ENCODE assay signal across 17 cellular contexts in genomic region chr16:49600541-49600940, GRCh38.
DNase-seq lines count a peak whose midpoint lies in the region; TF ChIP-seq lines count a peak whose summit lies in the region.
"Had no signal": no experiment of that assay in that cellular context is flagged by ENCODE, and none has a peak within 500 bp of the region (broad histone marks: within the 10 kb centered on the region; RNA-seq: fewer than 3 reads in every experiment).

No MANE protein-coding gene starts in this region.

- H3K4me2 ChIP-seq in SK-N-SH: no peak overlapping the region

- no peaks in the 10 kb centered on the region for H3K79me2 ChIP-seq in SK-N-SH (ENCODE audit: insufficient read depth)

- no peaks in the 10 kb centered on the region for H3K27me3 ChIP-seq in SK-N-SH (ENCODE audit: insufficient read depth)
- H3K27me3 ChIP-seq in stomach: no peaks in the 10 kb centered on the region
- H3K27me3 ChIP-seq: BLaER1 treated with 17β-estradiol and CSF1 and Interleukin-3, amounts not matched to agents 10 nM and 100 nM had no signal

- POLR2A ChIA-PET in SK-N-SH (lab: Yijun Ruan, JAX): interaction anchor here (0.5 kb wide), 1 partner anchor 56 kb away, joined by 4 read pairs; no protein-coding TSS in a partner anchor

- TF ChIP-seq RAD21 in SK-N-SH (IDR thresholded peaks at IDR 0.05; ENCODE audit: low read length): peak; percentile 26

- H4K20me1 ChIP-seq in SK-N-SH (ENCODE audit: insufficient read depth): no peaks in the 10 kb centered on the region

- WGBS in SK-N-SH (ENCODE audit: low lambda C conversion rate): 60% methylated on average over 23 of the region's 23 CpGs
- WGBS in stomach, 5 donors: 89 to 93% (median 91%) methylated on average over 23 of the region's 23 CpGs

- peaks cover 2% of the 10 kb centered on the region for H3K4me1 Mint-ChIP-seq in activated CD4-positive, alpha-beta T cell treated with anti-CD3 and anti-CD28 coated beads, Interleukin-2, amount 10 ng/mL, durations not matched to agents 24 days and 14 days
- H3K4me1 Mint-ChIP-seq: CD8-positive, alpha-beta memory T cell had no signal

- H3K4me1 ChIP-seq in SK-N-SH (ENCODE audit: control insufficient read depth in 1 of 2, insufficient read depth in 2 of 2, low read depth in 1 of 2, low read length in 1 of 2) (peaks cover 11 to 77% of the 10 kb centered on the region in 2 experiments; a peak in 3 of 4 replicates), stomach (peaks cover 0 to 11% (median 8%) of the 10 kb centered on the region in 4 donors)

- no peak overlapping the region for H3K4me3 ChIP-seq in SK-N-SH (ENCODE audit: low read depth in 2 of 2, low read length in 1 of 2)
- no peak overlapping the region for H3K4me3 ChIP-seq in coronary artery
- H3K4me3 ChIP-seq in stomach: no peak overlapping the region
- H3K4me3 ChIP-seq: BLaER1 treated with 17β-estradiol and CSF1 and Interleukin-3, amounts not matched to agents 10 nM and 100 nM had no signal

- no peak overlapping the region for H3K4me3 Mint-ChIP-seq in activated CD4-positive, alpha-beta T cell treated with anti-CD3 and anti-CD28 coated beads, Interleukin-2, amount 10 ng/mL, durations not matched to agents 24 days and 14 days

- DNase-seq in SK-N-SH (peak; percentile 88), coronary artery (ENCODE audit: low spot score) (peak; percentile 36), mesenteric fat pad (ENCODE audit: low spot score) (peak; percentile 62), stomach (peak; percentile 10), DMS53 (lab: John Stamatoyannopoulos, UW) (no peak), GM10266 (ENCODE audit: extremely low spot score) (no peak)
- no peak for DNase-seq in activated CD4-positive, alpha-beta T cell treated with anti-CD3 and anti-CD28 coated beads, Interleukin-2, amount 10 ng/mL, durations not matched to agents 24 days and 14 days
- DNase-seq: CD8-positive, alpha-beta memory T cell; DMS79 treated with DMSO at 0.1 percent for 48 hours; H7; KG1; NCI-H1105 treated with DMSO at 0.1 percent for 48 hours; NCI-H1694; NCI-H2081 treated with DMSO at 0.1 percent for 48 hours; NCI-H774; Right ventricle myocardium superior had no signal

- H3K9ac ChIP-seq in SK-N-SH: no peak overlapping the region
- H3K9ac ChIP-seq: BLaER1 treated with 17β-estradiol and CSF1 and Interleukin-3, amounts not matched to agents 10 nM and 100 nM had no signal

- no peaks in the 10 kb centered on the region for H3K9me3 ChIP-seq in SK-N-SH
- no peaks in the 10 kb centered on the region for H3K9me3 ChIP-seq in stomach
- H3K9me3 ChIP-seq: BLaER1 treated with 17β-estradiol and CSF1 and Interleukin-3, amounts not matched to agents 10 nM and 100 nM had no signal

- H3K27ac ChIP-seq in SK-N-SH (ENCODE audit: low read depth in 2 of 2, low read length in 1 of 2): peak overlapping the region in 1 of 2 experiments; percentile 98; a peak in 2 of 4 replicates
- no peak overlapping the region for H3K27ac ChIP-seq in coronary artery
- no peak overlapping the region for H3K27ac ChIP-seq in stomach
- H3K27ac ChIP-seq: BLaER1 treated with 17β-estradiol and CSF1 and Interleukin-3, amounts not matched to agents 10 nM and 100 nM had no signal

- H3K36me3 Mint-ChIP-seq in activated CD4-positive, alpha-beta T cell treated with anti-CD3 and anti-CD28 coated beads, Interleukin-2, amount 10 ng/mL, durations not matched to agents 24 days and 14 days (ENCODE audit: low read depth): no peaks in the 10 kb centered on the region
- H3K36me3 Mint-ChIP-seq: CD8-positive, alpha-beta memory T cell had no signal

- no peak for TF ChIP-seq POLR2A in stomach (IDR thresholded peaks at IDR 0.05)

- peaks cover 4% of the 10 kb centered on the region for H3K27me3 Mint-ChIP-seq in activated CD4-positive, alpha-beta T cell treated with anti-CD3 and anti-CD28 coated beads, Interleukin-2, amount 10 ng/mL, durations not matched to agents 24 days and 14 days

- H3K9me3 Mint-ChIP-seq in activated CD4-positive, alpha-beta T cell treated with anti-CD3 and anti-CD28 coated beads, Interleukin-2, amount 10 ng/mL, durations not matched to agents 24 days and 14 days: no peaks in the 10 kb centered on the region
- H3K9me3 Mint-ChIP-seq: CD8-positive, alpha-beta memory T cell had no signal

- intact Hi-C loops in stomach (cut with DNase I; ENCODE audit: low total_unique reads): no loop called here
- intact Hi-C loops in activated CD4-positive, alpha-beta T cell treated with anti-CD3 and anti-CD28 coated beads, Interleukin-2, amount 10 ng/mL, durations not matched to agents 24 days and 14 days (cut with micrococcal nuclease): no loop called here

- TF ChIP-seq CTCF in SK-N-SH (IDR thresholded peaks at IDR 0.05): no peak
- TF ChIP-seq CTCF in coronary artery (IDR thresholded peaks at IDR 0.05): no peak
- TF ChIP-seq CTCF in stomach (IDR thresholded peaks at IDR 0.05): no peak
- no peak for TF ChIP-seq CTCF in GM10266 (IDR thresholded peaks at IDR 0.05; ENCODE audit: control insufficient read depth, insufficient read depth, low read depth, missing control alignments)

- H3K36me3 ChIP-seq in SK-N-SH (replicated peaks in 1 of 2; ENCODE audit: control insufficient read depth in 1 of 2, insufficient read depth in 2 of 2, low read length in 1 of 2) (no peaks in the 10 kb centered on the region), stomach (no peaks in the 10 kb centered on the region)

- no peak overlapping the region for H3K27ac Mint-ChIP-seq in activated CD4-positive, alpha-beta T cell treated with anti-CD3 and anti-CD28 coated beads, Interleukin-2, amount 10 ng/mL, durations not matched to agents 24 days and 14 days
- H3K27ac Mint-ChIP-seq: CD8-positive, alpha-beta memory T cell had no signal

- H3F3A ChIP-seq in SK-N-SH (replicated peaks; ENCODE audit: insufficient read depth): no peaks in the 10 kb centered on the region

- H3K9me2 ChIP-seq in SK-N-SH: no peaks in the 10 kb centered on the region

- CTCF ChIA-PET in SK-N-SH (lab: Yijun Ruan, JAX): interaction anchor here (0.8 to 2.0 kb wide), 5 partner anchors 65 to 257 kb away, joined by 3 to 8 read pairs (median 4); no protein-coding TSS in a partner anchor

- no peak overlapping the region for H2AFZ ChIP-seq in SK-N-SH (ENCODE audit: low read depth)

- TF ChIP-seq EP300 in SK-N-SH (IDR thresholded peaks at IDR 0.05; ENCODE audit: borderline replicate concordance in 1 of 2, low read depth in 1 of 2, low read length in 1 of 2): peak in 1 of 2 experiments; percentile 79; a peak in 2 of 4 replicates
- TF ChIP-seq EP300 in stomach (IDR thresholded peaks at IDR 0.05): no peak

TF ChIP-seq in SK-N-SH, 30 proteins besides CTCF, POLR2A, EP300 and RAD21:
- TF ChIP-seq FOSL2 (IDR thresholded peaks at IDR 0.05; ENCODE audit: borderline replicate concordance, low read depth) (no peak), EZH2phosphoT487 (IDR thresholded peaks at IDR 0.05; ENCODE audit: borderline replicate concordance, low read depth) (no peak), GATA2 (CRISPR knock-in tag; IDR thresholded peaks at IDR 0.05) (0 out of 2 replicates have a peak, but pooled peaks have one; percentile 17), RCOR1 (IDR thresholded peaks at IDR 0.05; ENCODE audit: low read length) (peak; percentile 60; the same call in 1 of the 2 replicates), MXI1 (IDR thresholded peaks at IDR 0.05; ENCODE audit: low read depth, low read length) (peak; percentile 81), CHD2 (IDR thresholded peaks at IDR 0.05; ENCODE audit: low read length, partially characterized antibody) (peak; percentile 29), FOXJ3 (CRISPR knock-in tag; IDR thresholded peaks at IDR 0.05) (peak; percentile 65; the same call in 1 of the 2 replicates)
- TF ChIP-seq, protein P1, sequence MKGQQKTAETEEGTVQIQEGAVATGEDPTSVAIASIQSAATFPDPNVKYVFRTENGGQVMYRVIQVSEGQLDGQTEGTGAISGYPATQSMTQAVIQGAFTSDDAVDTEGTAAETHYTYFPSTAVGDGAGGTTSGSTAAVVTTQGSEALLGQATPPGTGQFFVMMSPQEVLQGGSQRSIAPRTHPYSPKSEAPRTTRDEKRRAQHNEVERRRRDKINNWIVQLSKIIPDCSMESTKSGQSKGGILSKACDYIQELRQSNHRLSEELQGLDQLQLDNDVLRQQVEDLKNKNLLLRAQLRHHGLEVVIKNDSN (IDR thresholded peaks at IDR 0.05; ENCODE audit: borderline replicate concordance, low read depth): no peak
TF ChIP-seq in SK-N-SH: peak in this region for 5.

Comparison
In these comparisons a context has a peak if more than half of its experiments do, and no peak if none do; other contexts are left out.
1. DNase-seq: peak in SK-N-SH (single experiment), coronary artery (single experiment), mesenteric fat pad (single experiment) and stomach (single experiment); none in DMS53 (single experiment), GM10266 (single experiment) and activated CD4-positive, alpha-beta T cell treated with anti-CD3 and anti-CD28 coated beads, Interleukin-2, amount 10 ng/mL, durations not matched to agents 24 days and 14 days (single experiment).